In the genomic region with DNA sequence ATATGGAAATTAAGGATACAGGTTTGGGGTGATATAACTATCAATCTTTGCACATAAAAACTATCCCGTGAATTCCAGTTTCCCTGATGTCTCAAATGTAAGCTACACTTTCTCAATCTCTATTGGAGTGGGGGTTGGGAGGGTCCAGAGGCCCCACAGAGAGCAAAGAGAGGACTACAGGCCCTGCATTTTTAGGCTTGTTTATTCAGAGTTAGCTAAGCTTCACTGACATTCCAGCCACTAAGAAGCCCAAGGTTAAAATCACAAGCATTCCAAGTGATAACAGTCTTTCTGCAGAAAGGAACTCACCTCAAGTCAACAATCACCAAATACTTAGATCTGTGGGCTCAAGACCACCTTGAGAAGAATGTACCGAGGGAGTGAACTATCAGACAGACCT, we compare ENCODE assay signal across 1 cellular context.
A peak's percentile ranks its signal among the peaks of the same experiment; 100 is the strongest.
TF ChIP-seq lines count a peak whose summit lies in the region.

No MANE protein-coding gene starts in this region.

TF ChIP-seq in HepG2, 621 proteins besides CTCF, POLR2A, EP300 and RAD21 (continued from another document and continues in another):
- TF ChIP-seq, protein P1, sequence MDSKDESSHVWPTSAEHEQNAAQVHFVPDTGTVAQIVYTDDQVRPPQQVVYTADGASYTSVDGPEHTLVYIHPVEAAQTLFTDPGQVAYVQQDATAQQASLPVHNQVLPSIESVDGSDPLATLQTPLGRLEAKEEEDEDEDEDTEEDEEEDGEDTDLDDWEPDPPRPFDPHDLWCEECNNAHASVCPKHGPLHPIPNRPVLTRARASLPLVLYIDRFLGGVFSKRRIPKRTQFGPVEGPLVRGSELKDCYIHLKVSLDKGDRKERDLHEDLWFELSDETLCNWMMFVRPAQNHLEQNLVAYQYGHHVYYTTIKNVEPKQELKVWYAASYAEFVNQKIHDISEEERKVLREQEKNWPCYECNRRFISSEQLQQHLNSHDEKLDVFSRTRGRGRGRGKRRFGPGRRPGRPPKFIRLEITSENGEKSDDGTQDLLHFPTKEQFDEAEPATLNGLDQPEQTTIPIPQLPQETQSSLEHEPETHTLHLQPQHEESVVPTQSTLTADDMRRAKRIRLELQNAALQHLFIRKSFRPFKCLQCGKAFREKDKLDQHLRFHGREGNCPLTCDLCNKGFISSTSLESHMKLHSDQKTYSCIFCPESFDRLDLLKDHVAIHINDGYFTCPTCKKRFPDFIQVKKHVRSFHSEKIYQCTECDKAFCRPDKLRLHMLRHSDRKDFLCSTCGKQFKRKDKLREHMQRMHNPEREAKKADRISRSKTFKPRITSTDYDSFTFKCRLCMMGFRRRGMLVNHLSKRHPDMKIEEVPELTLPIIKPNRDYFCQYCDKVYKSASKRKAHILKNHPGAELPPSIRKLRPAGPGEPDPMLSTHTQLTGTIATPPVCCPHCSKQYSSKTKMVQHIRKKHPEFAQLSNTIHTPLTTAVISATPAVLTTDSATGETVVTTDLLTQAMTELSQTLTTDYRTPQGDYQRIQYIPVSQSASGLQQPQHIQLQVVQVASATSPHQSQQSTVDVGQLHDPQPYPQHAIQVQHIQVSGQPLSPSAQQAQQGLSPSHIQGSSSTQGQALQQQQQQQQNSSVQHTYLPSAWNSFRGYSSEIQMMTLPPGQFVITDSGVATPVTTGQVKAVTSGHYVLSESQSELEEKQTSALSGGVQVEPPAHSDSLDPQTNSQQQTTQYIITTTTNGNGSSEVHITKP (CRISPR knock-in tag; IDR thresholded peaks at IDR 0.05; ENCODE audit: low read depth) = no peak
- no peak for TF ChIP-seq CENPT (CRISPR knock-in tag; IDR thresholded peaks at IDR 0.05; ENCODE audit: low read depth)
- no peak for TF ChIP-seq ZNF484 (CRISPR knock-in tag; IDR thresholded peaks at IDR 0.05; ENCODE audit: borderline replicate concordance, low read depth)
- no peak for TF ChIP-seq TSC22D2 (CRISPR knock-in tag; IDR thresholded peaks at IDR 0.05; ENCODE audit: borderline replicate concordance)
- TF ChIP-seq ARNTL (CRISPR knock-in tag; IDR thresholded peaks at IDR 0.05) = no peak
- TF ChIP-seq YEATS4 (CRISPR knock-in tag; IDR thresholded peaks at IDR 0.05; ENCODE audit: borderline replicate concordance) = no peak
- TF ChIP-seq, protein P2, sequence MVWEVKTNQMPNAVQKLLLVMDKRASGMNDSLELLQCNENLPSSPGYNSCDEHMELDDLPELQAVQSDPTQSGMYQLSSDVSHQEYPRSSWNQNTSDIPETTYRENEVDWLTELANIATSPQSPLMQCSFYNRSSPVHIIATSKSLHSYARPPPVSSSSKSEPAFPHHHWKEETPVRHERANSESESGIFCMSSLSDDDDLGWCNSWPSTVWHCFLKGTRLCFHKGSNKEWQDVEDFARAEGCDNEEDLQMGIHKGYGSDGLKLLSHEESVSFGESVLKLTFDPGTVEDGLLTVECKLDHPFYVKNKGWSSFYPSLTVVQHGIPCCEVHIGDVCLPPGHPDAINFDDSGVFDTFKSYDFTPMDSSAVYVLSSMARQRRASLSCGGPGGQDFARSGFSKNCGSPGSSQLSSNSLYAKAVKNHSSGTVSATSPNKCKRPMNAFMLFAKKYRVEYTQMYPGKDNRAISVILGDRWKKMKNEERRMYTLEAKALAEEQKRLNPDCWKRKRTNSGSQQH (CRISPR knock-in tag; IDR thresholded peaks at IDR 0.05; ENCODE audit: low read depth) = no peak
- peak; percentile 83 for TF ChIP-seq BCL6 (CRISPR knock-in tag; IDR thresholded peaks at IDR 0.05)
- no peak for TF ChIP-seq ZNF616 (CRISPR knock-in tag; IDR thresholded peaks at IDR 0.05; ENCODE audit: low read depth)
- TF ChIP-seq, protein P3, sequence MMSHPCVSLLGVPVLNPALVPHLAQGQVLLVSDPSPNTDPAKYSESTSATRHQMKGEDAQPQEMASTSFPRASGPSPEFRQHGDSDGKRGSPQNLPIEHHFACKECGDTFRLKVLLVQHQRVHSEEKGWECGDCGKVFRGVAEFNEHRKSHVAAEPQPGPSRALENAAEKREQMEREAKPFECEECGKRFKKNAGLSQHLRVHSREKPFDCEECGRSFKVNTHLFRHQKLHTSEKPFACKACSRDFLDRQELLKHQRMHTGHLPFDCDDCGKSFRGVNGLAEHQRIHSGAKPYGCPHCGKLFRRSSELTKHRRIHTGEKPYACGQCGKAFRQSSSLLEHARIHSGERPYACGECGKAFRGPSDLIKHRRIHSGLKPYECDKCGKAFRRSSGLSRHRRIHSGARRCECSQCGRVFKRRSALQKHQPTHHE (CRISPR knock-in tag; IDR thresholded peaks at IDR 0.05; ENCODE audit: borderline replicate concordance) = no peak
- no peak for TF ChIP-seq SRSF4 (IDR thresholded peaks at IDR 0.05; ENCODE audit: low read depth, low read length, poor library complexity, severe bottlenecking)
- no peak for TF ChIP-seq SCMH1 (CRISPR knock-in tag; IDR thresholded peaks at IDR 0.05; ENCODE audit: borderline replicate concordance)
- TF ChIP-seq SKI (IDR thresholded peaks at IDR 0.05; ENCODE audit: partially characterized antibody) = peak; percentile 43
- TF ChIP-seq, protein P4, sequence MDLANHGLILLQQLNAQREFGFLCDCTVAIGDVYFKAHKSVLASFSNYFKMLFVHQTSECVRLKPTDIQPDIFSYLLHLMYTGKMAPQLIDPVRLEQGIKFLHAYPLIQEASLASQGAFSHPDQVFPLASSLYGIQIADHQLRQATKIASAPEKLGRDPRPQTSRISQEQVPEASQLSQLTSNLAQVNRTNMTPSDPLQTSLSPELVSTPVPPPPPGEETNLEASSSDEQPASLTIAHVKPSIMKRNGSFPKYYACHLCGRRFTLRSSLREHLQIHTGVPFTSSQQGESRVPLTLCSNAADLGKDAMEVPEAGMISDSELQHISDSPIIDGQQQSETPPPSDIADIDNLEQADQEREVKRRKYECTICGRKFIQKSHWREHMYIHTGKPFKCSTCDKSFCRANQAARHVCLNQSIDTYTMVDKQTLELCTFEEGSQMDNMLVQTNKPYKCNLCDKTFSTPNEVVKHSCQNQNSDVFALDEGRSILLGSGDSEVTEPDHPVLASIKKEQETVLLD (CRISPR knock-in tag; IDR thresholded peaks at IDR 0.05; ENCODE audit: low read depth) = no peak
- TF ChIP-seq, protein P5, sequence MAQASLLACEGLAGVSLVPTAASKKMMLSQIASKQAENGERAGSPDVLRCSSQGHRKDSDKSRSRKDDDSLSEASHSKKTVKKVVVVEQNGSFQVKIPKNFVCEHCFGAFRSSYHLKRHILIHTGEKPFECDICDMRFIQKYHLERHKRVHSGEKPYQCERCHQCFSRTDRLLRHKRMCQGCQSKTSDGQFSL (CRISPR knock-in tag; IDR thresholded peaks at IDR 0.05) = no peak
- TF ChIP-seq, protein P6, sequence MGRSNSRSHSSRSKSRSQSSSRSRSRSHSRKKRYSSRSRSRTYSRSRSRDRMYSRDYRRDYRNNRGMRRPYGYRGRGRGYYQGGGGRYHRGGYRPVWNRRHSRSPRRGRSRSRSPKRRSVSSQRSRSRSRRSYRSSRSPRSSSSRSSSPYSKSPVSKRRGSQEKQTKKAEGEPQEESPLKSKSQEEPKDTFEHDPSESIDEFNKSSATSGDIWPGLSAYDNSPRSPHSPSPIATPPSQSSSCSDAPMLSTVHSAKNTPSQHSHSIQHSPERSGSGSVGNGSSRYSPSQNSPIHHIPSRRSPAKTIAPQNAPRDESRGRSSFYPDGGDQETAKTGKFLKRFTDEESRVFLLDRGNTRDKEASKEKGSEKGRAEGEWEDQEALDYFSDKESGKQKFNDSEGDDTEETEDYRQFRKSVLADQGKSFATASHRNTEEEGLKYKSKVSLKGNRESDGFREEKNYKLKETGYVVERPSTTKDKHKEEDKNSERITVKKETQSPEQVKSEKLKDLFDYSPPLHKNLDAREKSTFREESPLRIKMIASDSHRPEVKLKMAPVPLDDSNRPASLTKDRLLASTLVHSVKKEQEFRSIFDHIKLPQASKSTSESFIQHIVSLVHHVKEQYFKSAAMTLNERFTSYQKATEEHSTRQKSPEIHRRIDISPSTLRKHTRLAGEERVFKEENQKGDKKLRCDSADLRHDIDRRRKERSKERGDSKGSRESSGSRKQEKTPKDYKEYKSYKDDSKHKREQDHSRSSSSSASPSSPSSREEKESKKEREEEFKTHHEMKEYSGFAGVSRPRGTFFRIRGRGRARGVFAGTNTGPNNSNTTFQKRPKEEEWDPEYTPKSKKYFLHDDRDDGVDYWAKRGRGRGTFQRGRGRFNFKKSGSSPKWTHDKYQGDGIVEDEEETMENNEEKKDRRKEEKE (IDR thresholded peaks at IDR 0.05) = no peak
- TF ChIP-seq RAD51 (IDR thresholded peaks at IDR 0.05; ENCODE audit: borderline replicate concordance) = no peak
- no peak for TF ChIP-seq ZNF451 (CRISPR knock-in tag; IDR thresholded peaks at IDR 0.05)
- TF ChIP-seq ZNF766 (CRISPR knock-in tag; IDR thresholded peaks at IDR 0.05; ENCODE audit: borderline replicate concordance) = no peak
- TF ChIP-seq ZNF891 (CRISPR knock-in tag; IDR thresholded peaks at IDR 0.05) = no peak
- no peak for TF ChIP-seq REL (CRISPR knock-in tag; conservative IDR thresholded peaks at IDR 0.05)
- TF ChIP-seq ZNF343 (CRISPR knock-in tag; IDR thresholded peaks at IDR 0.05) = no peak
- TF ChIP-seq MZF1 (CRISPR knock-in tag; IDR thresholded peaks at IDR 0.05; ENCODE audit: borderline replicate concordance) = no peak
- no peak for TF ChIP-seq AKAP8 (CRISPR knock-in tag; IDR thresholded peaks at IDR 0.05)
- TF ChIP-seq SMARCE1 (IDR thresholded peaks at IDR 0.05; ENCODE audit: borderline replicate concordance) = no peak
- no peak for TF ChIP-seq ZSCAN22 (CRISPR knock-in tag; IDR thresholded peaks at IDR 0.05)
- peak; percentile 84 for TF ChIP-seq ZNF614 (CRISPR knock-in tag; IDR thresholded peaks at IDR 0.05; ENCODE audit: borderline replicate concordance)
- TF ChIP-seq, protein P7, sequence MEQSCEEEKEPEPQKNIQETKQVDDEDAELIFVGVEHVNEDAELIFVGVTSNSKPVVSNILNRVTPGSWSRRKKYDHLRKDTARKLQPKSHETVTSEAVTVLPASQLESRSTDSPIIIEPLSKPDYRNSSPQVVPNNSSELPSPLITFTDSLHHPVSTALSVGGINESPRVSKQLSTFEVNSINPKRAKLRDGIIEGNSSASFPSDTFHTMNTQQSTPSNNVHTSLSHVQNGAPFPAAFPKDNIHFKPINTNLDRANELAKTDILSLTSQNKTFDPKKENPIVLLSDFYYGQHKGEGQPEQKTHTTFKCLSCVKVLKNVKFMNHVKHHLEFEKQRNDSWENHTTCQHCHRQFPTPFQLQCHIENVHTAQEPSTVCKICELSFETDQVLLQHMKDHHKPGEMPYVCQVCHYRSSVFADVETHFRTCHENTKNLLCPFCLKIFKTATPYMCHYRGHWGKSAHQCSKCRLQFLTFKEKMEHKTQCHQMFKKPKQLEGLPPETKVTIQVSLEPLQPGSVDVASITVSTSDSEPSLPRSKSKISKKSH (CRISPR knock-in tag; IDR thresholded peaks at IDR 0.05; ENCODE audit: borderline replicate concordance) = no peak
- TF ChIP-seq, protein P8, sequence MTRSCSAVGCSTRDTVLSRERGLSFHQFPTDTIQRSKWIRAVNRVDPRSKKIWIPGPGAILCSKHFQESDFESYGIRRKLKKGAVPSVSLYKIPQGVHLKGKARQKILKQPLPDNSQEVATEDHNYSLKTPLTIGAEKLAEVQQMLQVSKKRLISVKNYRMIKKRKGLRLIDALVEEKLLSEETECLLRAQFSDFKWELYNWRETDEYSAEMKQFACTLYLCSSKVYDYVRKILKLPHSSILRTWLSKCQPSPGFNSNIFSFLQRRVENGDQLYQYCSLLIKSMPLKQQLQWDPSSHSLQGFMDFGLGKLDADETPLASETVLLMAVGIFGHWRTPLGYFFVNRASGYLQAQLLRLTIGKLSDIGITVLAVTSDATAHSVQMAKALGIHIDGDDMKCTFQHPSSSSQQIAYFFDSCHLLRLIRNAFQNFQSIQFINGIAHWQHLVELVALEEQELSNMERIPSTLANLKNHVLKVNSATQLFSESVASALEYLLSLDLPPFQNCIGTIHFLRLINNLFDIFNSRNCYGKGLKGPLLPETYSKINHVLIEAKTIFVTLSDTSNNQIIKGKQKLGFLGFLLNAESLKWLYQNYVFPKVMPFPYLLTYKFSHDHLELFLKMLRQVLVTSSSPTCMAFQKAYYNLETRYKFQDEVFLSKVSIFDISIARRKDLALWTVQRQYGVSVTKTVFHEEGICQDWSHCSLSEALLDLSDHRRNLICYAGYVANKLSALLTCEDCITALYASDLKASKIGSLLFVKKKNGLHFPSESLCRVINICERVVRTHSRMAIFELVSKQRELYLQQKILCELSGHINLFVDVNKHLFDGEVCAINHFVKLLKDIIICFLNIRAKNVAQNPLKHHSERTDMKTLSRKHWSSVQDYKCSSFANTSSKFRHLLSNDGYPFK (CRISPR knock-in tag; IDR thresholded peaks at IDR 0.05; ENCODE audit: borderline replicate concordance) = no peak
- peak; percentile 70 for TF ChIP-seq PPARG (CRISPR knock-in tag; conservative IDR thresholded peaks at IDR 0.05)
- TF ChIP-seq DPF2 (CRISPR knock-in tag; IDR thresholded peaks at IDR 0.05; ENCODE audit: borderline replicate concordance, low read depth) = peak; percentile 79
- TF ChIP-seq, protein P9, sequence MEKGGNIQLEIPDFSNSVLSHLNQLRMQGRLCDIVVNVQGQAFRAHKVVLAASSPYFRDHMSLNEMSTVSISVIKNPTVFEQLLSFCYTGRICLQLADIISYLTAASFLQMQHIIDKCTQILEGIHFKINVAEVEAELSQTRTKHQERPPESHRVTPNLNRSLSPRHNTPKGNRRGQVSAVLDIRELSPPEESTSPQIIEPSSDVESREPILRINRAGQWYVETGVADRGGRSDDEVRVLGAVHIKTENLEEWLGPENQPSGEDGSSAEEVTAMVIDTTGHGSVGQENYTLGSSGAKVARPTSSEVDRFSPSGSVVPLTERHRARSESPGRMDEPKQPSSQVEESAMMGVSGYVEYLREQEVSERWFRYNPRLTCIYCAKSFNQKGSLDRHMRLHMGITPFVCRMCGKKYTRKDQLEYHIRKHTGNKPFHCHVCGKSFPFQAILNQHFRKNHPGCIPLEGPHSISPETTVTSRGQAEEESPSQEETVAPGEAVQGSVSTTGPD (CRISPR knock-in tag; IDR thresholded peaks at IDR 0.05) = no peak
- no peak for TF ChIP-seq ZNF10 (CRISPR knock-in tag; IDR thresholded peaks at IDR 0.05; ENCODE audit: borderline replicate concordance, low read depth)
- peak; percentile 37; the same call in 1 of the 2 replicates for TF ChIP-seq ETV5 (CRISPR knock-in tag; IDR thresholded peaks at IDR 0.05; ENCODE audit: borderline replicate concordance)
- TF ChIP-seq ZNF274 (CRISPR knock-in tag; IDR thresholded peaks at IDR 0.05) = no peak
- no peak for TF ChIP-seq ZNF615 (CRISPR knock-in tag; IDR thresholded peaks at IDR 0.05; ENCODE audit: borderline replicate concordance)
- TF ChIP-seq, protein P10, sequence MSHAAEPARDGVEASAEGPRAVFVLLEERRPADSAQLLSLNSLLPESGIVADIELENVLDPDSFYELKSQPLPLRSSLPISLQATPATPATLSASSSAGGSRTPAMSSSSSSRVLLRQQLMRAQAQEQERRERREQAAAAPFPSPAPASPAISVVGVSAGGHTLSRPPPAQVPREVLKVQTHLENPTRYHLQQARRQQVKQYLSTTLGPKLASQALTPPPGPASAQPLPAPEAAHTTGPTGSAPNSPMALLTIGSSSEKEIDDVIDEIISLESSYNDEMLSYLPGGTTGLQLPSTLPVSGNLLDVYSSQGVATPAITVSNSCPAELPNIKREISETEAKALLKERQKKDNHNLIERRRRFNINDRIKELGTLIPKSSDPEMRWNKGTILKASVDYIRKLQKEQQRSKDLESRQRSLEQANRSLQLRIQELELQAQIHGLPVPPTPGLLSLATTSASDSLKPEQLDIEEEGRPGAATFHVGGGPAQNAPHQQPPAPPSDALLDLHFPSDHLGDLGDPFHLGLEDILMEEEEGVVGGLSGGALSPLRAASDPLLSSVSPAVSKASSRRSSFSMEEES (CRISPR knock-in tag; IDR thresholded peaks at IDR 0.05) = peak; percentile 21; the same call in 1 of the 2 replicates
- no peak for TF ChIP-seq NKX3-1 (CRISPR knock-in tag; IDR thresholded peaks at IDR 0.05)
- peak; percentile 37; the same call in 1 of the 2 replicates for TF ChIP-seq DMAP1 (CRISPR knock-in tag; IDR thresholded peaks at IDR 0.05)
- TF ChIP-seq ZSCAN9 (CRISPR knock-in tag; IDR thresholded peaks at IDR 0.05; ENCODE audit: borderline replicate concordance) = peak; percentile 67; the same call in 1 of the 2 replicates
